In genomic region chr12:104519190-104519857, GRCh38 we compare ENCODE assay signal across 12 cellular contexts.
A peak's percentile ranks its signal among the peaks of the same experiment; 100 is the strongest.
DNase-seq lines count a peak whose midpoint lies in the region; ATAC-seq and TF ChIP-seq lines count a peak whose summit lies in the region.
"Had no signal": no experiment of that assay in that cellular context is flagged by ENCODE, and none has a peak within 500 bp of the region (broad histone marks: within the 10 kb centered on the region; RNA-seq: fewer than 3 reads in every experiment).

No MANE protein-coding gene starts in this region.

- CTCF ChIA-PET in activated CD8-positive, alpha-beta memory T cell treated with anti-CD3 and anti-CD28 coated beads, Interleukin-2, amount 10 ng/mL, durations not matched to agents 7 days and 5 days (lab: Charles Lee), result interaction anchor here (1.2 to 1.8 kb wide), 4 partner anchors 25 to 138 kb away, joined by 3 to 5 read pairs (median 4); partner anchors contain the start of gene CHST11
- CTCF ChIA-PET in GM10248 (lab: Yijun Ruan, JAX), result interaction anchor here (1.1 to 1.6 kb wide), 4 partner anchors 10 to 138 kb away, joined by 3 to 5 read pairs (median 3); no protein-coding TSS in a partner anchor

- H3K36me3 ChIP-seq in KOPT-K1 (ENCODE audit: insufficient read depth, low read length), result peaks cover 21% of the 10 kb centered on the region
- H3K36me3 ChIP-seq: tibial artery had no signal

- POLR2A ChIA-PET in GM10248 (lab: Yijun Ruan, JAX), result no interaction called here

- H3K9me3 Mint-ChIP-seq in activated CD8-positive, alpha-beta memory T cell treated with anti-CD3 and anti-CD28 coated beads, Interleukin-2, amount 10 ng/mL, durations not matched to agents 7 days and 5 days (ENCODE audit: low read depth), result no peaks in the 10 kb centered on the region
- H3K9me3 Mint-ChIP-seq in natural killer cell, result no peaks in the 10 kb centered on the region

- H3K27me3 Mint-ChIP-seq in activated CD8-positive, alpha-beta memory T cell treated with anti-CD3 and anti-CD28 coated beads, Interleukin-2, amount 10 ng/mL, durations not matched to agents 7 days and 5 days, result no peaks in the 10 kb centered on the region
- no peaks in the 10 kb centered on the region for H3K27me3 Mint-ChIP-seq in natural killer cell (ENCODE audit: low read depth in 2 of 2)

- peak overlapping the region; percentile 58 for H3K27ac ChIP-seq in KOPT-K1 (ENCODE audit: low read depth, low read length, poor library complexity, severe bottlenecking)
- H3K27ac ChIP-seq: tibial artery had no signal

- H3K4me1 Mint-ChIP-seq in activated CD8-positive, alpha-beta memory T cell treated with anti-CD3 and anti-CD28 coated beads, Interleukin-2, amount 10 ng/mL, durations not matched to agents 7 days and 5 days, result peaks cover 89% of the 10 kb centered on the region
- H3K4me1 Mint-ChIP-seq in natural killer cell, result peaks cover 95 to 98% of the 10 kb centered on the region in 2 donors

- intact Hi-C loops in natural killer cell (cut with micrococcal nuclease), result loop anchor here (5.0 kb wide), 1 partner anchor 173 kb away; no protein-coding TSS in a partner anchor

- peak overlapping the region; percentile 55 for H3K27ac Mint-ChIP-seq in activated CD8-positive, alpha-beta memory T cell treated with anti-CD3 and anti-CD28 coated beads, Interleukin-2, amount 10 ng/mL, durations not matched to agents 7 days and 5 days
- H3K27ac Mint-ChIP-seq in natural killer cell, result peak overlapping the region; percentile 87 to 90

- ATAC-seq in activated CD8-positive, alpha-beta memory T cell treated with anti-CD3 and anti-CD28 coated beads, Interleukin-2, amount 10 ng/mL, durations not matched to agents 7 days and 5 days, result peak; percentile 84
- ATAC-seq in natural killer cell (peak; percentile 90 to 97 (median 91)), HG03439 (IDR thresholded peaks at IDR 0.05; ENCODE audit: unreplicated experiment) (no peak), GM18511 (IDR thresholded peaks at IDR 0.05; ENCODE audit: unreplicated experiment) (no peak)

- DNase-seq in COR-L47 (lab: John Stamatoyannopoulos, UW) (peak; percentile 56), natural killer cell (peak; percentile 63), GM10248 (ENCODE audit: extremely low spot score) (no peak), ureter (ENCODE audit: low spot score) (no peak)
- DNase-seq in activated CD8-positive, alpha-beta memory T cell treated with anti-CD3 and anti-CD28 coated beads, Interleukin-2, amount 10 ng/mL, durations not matched to agents 7 days and 5 days, result peak; percentile 87
- DNase-seq: aorta, DMS153, MM.1S, tibial artery had no signal

- TF ChIP-seq CTCF in natural killer cell (IDR thresholded peaks at IDR 0.05), result no peak
- no peak for TF ChIP-seq CTCF in GM10248 (IDR thresholded peaks at IDR 0.05; ENCODE audit: control extremely low read depth, extremely low read depth, low read depth, missing control alignments)

- peaks cover 25% of the 10 kb centered on the region for H3K36me3 Mint-ChIP-seq in activated CD8-positive, alpha-beta memory T cell treated with anti-CD3 and anti-CD28 coated beads, Interleukin-2, amount 10 ng/mL, durations not matched to agents 7 days and 5 days
- no peaks in the 10 kb centered on the region for H3K36me3 Mint-ChIP-seq in natural killer cell

- H3K4me3 Mint-ChIP-seq in activated CD8-positive, alpha-beta memory T cell treated with anti-CD3 and anti-CD28 coated beads, Interleukin-2, amount 10 ng/mL, durations not matched to agents 7 days and 5 days, result no peak overlapping the region
- H3K4me3 Mint-ChIP-seq in natural killer cell, result peak overlapping the region; percentile 68

- H3K9me3 ChIP-seq in KOPT-K1 (ENCODE audit: insufficient read depth, low read length, poor library complexity, severe bottlenecking), result no peaks in the 10 kb centered on the region
- H3K9me3 ChIP-seq: tibial artery had no signal

Comparison
In these comparisons a context has a peak if more than half of its experiments do, and no peak if none do; other contexts are left out.
1. DNase-seq: peak in COR-L47 (single experiment), activated CD8-positive, alpha-beta memory T cell treated with anti-CD3 and anti-CD28 coated beads, Interleukin-2, amount 10 ng/mL, durations not matched to agents 7 days and 5 days (single experiment) and natural killer cell (single experiment); none in GM10248 (single experiment) and ureter (single experiment).
2. ATAC-seq: peak in activated CD8-positive, alpha-beta memory T cell treated with anti-CD3 and anti-CD28 coated beads, Interleukin-2, amount 10 ng/mL, durations not matched to agents 7 days and 5 days (single experiment) and natural killer cell (3 of 3); none in HG03439 (single experiment) and GM18511 (single experiment).